8 cellular contexts compared by ENCODE assay signal in the genomic region with DNA sequence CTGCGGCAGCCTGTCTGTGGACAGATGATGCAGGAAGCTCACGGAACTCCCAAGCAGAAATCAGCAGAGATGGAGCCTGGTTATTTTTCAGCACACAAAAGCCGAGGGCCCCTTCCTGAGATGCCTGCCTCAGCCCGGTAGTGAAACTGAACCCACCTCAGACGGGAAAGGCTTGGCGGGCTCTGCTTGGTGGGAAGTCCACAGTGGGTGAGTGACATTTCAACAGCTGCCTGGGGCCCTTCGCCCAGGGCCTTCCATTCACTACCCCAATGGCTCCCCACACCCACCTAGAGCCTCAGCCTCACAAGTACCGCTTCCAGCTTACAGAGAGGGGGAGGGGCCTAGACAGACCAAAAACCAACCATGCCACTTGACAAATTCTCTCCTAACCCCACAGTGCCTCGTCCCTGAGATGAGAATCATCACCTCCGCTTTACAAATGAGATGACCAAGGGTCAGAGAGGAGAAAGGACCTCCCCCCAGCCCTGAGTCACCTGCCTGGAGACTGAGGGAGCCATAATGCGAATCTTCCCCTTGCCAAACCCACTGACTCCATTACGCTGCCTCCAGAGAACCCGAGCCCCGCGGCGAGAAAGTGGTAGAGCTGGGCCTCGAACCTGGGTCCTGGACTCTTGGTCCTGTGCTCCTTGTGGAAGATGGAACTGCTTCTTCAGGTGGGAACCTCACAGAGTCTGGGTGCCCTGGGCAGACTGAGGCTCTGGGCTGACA.
DNase-seq lines count a peak whose midpoint lies in the region; ATAC-seq and TF ChIP-seq lines count a peak whose summit lies in the region.

No MANE protein-coding gene starts in this region.

- DNase-seq in activated CD8-positive, alpha-beta memory T cell treated with anti-CD3 and anti-CD28 coated beads, Interleukin-2, amount 50 U/mL, for 1 hour (ENCODE audit: extremely low read depth), result peak; percentile 55
- peak; percentile 39 for DNase-seq in left kidney (ENCODE audit: low read depth, low spot score)
- peak; percentile 57 for DNase-seq in stimulated activated CD8-positive, alpha-beta memory T cell treated with anti-CD3 and anti-CD28 coated beads, Interleukin-7, amount 100 ng/mL, for 24 hours (ENCODE audit: low read depth)
- no peak for DNase-seq in SIG-M5 (lab: John Stamatoyannopoulos, UW)
- no peak for DNase-seq in COR-L47 (lab: John Stamatoyannopoulos, UW)

- TF ChIP-seq POLR2A in GM19099 (IDR thresholded peaks at IDR 0.05; ENCODE audit: extremely low read depth, insufficient read length, low read depth), result peak; percentile 29

- peak; percentile 26 for ATAC-seq in HG03175 (IDR thresholded peaks at IDR 0.05; ENCODE audit: unreplicated experiment)
- ATAC-seq in HG03025 (IDR thresholded peaks at IDR 0.05; ENCODE audit: low FRiP score, unreplicated experiment), result no peak

Comparison
In these comparisons a context has a peak if more than half of its experiments do, and no peak if none do; other contexts are left out.
1. DNase-seq: peak in activated CD8-positive, alpha-beta memory T cell treated with anti-CD3 and anti-CD28 coated beads, Interleukin-2, amount 50 U/mL, for 1 hour (single experiment), left kidney (single experiment) and stimulated activated CD8-positive, alpha-beta memory T cell treated with anti-CD3 and anti-CD28 coated beads, Interleukin-7, amount 100 ng/mL, for 24 hours (single experiment); none in SIG-M5 (single experiment) and COR-L47 (single experiment).